Comparison of ENCODE assay signal across 1 cellular context in the genomic region with DNA sequence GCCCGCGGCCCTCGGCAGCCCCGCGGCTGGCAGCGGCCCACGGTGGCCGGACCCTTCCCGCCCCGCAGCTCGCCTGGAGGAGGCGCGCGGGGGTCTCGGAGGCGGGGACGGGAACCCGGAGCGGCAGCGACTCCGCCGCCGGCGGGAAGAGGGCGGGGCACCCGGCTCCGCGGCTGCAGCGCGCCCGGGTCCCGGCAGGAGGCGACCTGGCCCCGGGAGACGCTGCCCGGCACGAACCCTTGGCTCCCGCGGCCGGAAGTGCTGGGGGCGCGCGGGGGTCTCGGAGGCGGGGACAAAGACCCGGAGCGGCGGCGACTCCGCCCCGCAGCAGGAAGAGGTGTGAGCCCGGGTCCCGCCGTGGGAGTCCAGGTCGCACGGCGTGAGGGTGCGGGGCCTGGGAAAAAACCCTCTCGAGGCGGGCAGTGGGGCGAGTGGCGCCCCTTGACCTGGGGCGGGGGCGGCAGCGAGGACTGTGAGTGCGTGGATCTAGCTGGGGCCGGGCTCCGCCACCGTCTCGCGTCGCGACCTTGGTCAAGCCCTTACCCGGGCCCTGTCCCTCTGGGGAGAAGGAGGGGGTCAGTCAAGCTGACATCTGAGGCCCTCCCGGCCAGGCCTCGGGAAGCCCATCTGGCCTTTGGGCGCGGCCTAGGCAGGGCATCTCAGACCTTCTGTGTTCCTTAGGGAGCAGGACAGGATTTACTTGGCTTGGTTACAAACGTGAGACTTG.
A peak's percentile ranks its signal among the peaks of the same experiment; 100 is the strongest.
TF ChIP-seq lines count a peak whose summit lies in the region.

A gene (minus strand): TSS at position 151 of the 727 bp plus-strand sequence. CDS start 230 bp downstream, outside the sequence.

TF ChIP-seq in HepG2, 621 proteins besides CTCF, POLR2A, EP300 and RAD21 (continued from another document and continues in another):
- TF ChIP-seq, protein P1, sequence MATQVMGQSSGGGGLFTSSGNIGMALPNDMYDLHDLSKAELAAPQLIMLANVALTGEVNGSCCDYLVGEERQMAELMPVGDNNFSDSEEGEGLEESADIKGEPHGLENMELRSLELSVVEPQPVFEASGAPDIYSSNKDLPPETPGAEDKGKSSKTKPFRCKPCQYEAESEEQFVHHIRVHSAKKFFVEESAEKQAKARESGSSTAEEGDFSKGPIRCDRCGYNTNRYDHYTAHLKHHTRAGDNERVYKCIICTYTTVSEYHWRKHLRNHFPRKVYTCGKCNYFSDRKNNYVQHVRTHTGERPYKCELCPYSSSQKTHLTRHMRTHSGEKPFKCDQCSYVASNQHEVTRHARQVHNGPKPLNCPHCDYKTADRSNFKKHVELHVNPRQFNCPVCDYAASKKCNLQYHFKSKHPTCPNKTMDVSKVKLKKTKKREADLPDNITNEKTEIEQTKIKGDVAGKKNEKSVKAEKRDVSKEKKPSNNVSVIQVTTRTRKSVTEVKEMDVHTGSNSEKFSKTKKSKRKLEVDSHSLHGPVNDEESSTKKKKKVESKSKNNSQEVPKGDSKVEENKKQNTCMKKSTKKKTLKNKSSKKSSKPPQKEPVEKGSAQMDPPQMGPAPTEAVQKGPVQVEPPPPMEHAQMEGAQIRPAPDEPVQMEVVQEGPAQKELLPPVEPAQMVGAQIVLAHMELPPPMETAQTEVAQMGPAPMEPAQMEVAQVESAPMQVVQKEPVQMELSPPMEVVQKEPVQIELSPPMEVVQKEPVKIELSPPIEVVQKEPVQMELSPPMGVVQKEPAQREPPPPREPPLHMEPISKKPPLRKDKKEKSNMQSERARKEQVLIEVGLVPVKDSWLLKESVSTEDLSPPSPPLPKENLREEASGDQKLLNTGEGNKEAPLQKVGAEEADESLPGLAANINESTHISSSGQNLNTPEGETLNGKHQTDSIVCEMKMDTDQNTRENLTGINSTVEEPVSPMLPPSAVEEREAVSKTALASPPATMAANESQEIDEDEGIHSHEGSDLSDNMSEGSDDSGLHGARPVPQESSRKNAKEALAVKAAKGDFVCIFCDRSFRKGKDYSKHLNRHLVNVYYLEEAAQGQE (IDR thresholded peaks at IDR 0.05; ENCODE audit: borderline replicate concordance in 1 of 2, low read depth in 1 of 2, low read length in 2 of 2) = no peak
- TF ChIP-seq HIVEP1 (CRISPR knock-in tag; IDR thresholded peaks at IDR 0.05) (no peak), MAFF (IDR thresholded peaks at IDR 0.05; ENCODE audit: low read depth, low read length) (no peak), CBX2 (IDR thresholded peaks at IDR 0.05; ENCODE audit: low read depth, low read length) (no peak), CBX2 (CRISPR knock-in tag; IDR thresholded peaks at IDR 0.05; ENCODE audit: low read depth) (no peak), TSC22D2 (CRISPR knock-in tag; IDR thresholded peaks at IDR 0.05; ENCODE audit: borderline replicate concordance) (no peak), CREM (IDR thresholded peaks at IDR 0.05) (no peak), CREM (CRISPR knock-in tag; IDR thresholded peaks at IDR 0.05) (no peak), ZNF468 (CRISPR knock-in tag; IDR thresholded peaks at IDR 0.05) (0 out of 2 replicates have a peak, but pooled peaks have one; percentile 65), ZNF33B (CRISPR knock-in tag; IDR thresholded peaks at IDR 0.05) (0 out of 2 replicates have a peak, but pooled peaks have one; percentile 71), ZNF432 (CRISPR knock-in tag; IDR thresholded peaks at IDR 0.05; ENCODE audit: borderline replicate concordance) (no peak), ZNF350 (CRISPR knock-in tag; IDR thresholded peaks at IDR 0.05; ENCODE audit: borderline replicate concordance, low read depth) (peak; percentile 29; the same call in 1 of the 2 replicates), SNAI1 (CRISPR knock-in tag; IDR thresholded peaks at IDR 0.05; ENCODE audit: borderline replicate concordance) (no peak), IRX3 (CRISPR knock-in tag; IDR thresholded peaks at IDR 0.05; ENCODE audit: borderline replicate concordance, low read depth) (no peak), ZNF883 (CRISPR knock-in tag; IDR thresholded peaks at IDR 0.05; ENCODE audit: not compliant biosample characterization) (peak; percentile 42), ZSCAN30 (CRISPR knock-in tag; IDR thresholded peaks at IDR 0.05) (no peak), NBN (conservative IDR thresholded peaks at IDR 0.05) (no peak), WIZ (CRISPR knock-in tag; IDR thresholded peaks at IDR 0.05) (peak; percentile 38; the same call in 1 of the 2 replicates), ZFYVE20 (CRISPR knock-in tag; IDR thresholded peaks at IDR 0.05; ENCODE audit: borderline replicate concordance, low read depth) (0 out of 2 replicates have a peak, but pooled peaks have one; percentile 52)
- TF ChIP-seq, protein P2, sequence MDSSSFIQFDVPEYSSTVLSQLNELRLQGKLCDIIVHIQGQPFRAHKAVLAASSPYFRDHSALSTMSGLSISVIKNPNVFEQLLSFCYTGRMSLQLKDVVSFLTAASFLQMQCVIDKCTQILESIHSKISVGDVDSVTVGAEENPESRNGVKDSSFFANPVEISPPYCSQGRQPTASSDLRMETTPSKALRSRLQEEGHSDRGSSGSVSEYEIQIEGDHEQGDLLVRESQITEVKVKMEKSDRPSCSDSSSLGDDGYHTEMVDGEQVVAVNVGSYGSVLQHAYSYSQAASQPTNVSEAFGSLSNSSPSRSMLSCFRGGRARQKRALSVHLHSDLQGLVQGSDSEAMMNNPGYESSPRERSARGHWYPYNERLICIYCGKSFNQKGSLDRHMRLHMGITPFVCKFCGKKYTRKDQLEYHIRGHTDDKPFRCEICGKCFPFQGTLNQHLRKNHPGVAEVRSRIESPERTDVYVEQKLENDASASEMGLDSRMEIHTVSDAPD (CRISPR knock-in tag; IDR thresholded peaks at IDR 0.05) = no peak
- TF ChIP-seq, protein P3, sequence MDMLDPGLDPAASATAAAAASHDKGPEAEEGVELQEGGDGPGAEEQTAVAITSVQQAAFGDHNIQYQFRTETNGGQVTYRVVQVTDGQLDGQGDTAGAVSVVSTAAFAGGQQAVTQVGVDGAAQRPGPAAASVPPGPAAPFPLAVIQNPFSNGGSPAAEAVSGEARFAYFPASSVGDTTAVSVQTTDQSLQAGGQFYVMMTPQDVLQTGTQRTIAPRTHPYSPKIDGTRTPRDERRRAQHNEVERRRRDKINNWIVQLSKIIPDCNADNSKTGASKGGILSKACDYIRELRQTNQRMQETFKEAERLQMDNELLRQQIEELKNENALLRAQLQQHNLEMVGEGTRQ (IDR thresholded peaks at IDR 0.05; ENCODE audit: low read depth, low read length) = no peak
- TF ChIP-seq, protein P3 (CRISPR knock-in tag; IDR thresholded peaks at IDR 0.05; ENCODE audit: borderline replicate concordance) = no peak
- TF ChIP-seq, protein P4, sequence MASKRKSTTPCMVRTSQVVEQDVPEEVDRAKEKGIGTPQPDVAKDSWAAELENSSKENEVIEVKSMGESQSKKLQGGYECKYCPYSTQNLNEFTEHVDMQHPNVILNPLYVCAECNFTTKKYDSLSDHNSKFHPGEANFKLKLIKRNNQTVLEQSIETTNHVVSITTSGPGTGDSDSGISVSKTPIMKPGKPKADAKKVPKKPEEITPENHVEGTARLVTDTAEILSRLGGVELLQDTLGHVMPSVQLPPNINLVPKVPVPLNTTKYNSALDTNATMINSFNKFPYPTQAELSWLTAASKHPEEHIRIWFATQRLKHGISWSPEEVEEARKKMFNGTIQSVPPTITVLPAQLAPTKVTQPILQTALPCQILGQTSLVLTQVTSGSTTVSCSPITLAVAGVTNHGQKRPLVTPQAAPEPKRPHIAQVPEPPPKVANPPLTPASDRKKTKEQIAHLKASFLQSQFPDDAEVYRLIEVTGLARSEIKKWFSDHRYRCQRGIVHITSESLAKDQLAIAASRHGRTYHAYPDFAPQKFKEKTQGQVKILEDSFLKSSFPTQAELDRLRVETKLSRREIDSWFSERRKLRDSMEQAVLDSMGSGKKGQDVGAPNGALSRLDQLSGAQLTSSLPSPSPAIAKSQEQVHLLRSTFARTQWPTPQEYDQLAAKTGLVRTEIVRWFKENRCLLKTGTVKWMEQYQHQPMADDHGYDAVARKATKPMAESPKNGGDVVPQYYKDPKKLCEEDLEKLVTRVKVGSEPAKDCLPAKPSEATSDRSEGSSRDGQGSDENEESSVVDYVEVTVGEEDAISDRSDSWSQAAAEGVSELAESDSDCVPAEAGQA (IDR thresholded peaks at IDR 0.05; ENCODE audit: low read depth) = no peak
- TF ChIP-seq, protein P4 (CRISPR knock-in tag; IDR thresholded peaks at IDR 0.05; ENCODE audit: borderline replicate concordance) = peak; percentile 65; the same call in 1 of the 2 replicates
- TF ChIP-seq, protein P5, sequence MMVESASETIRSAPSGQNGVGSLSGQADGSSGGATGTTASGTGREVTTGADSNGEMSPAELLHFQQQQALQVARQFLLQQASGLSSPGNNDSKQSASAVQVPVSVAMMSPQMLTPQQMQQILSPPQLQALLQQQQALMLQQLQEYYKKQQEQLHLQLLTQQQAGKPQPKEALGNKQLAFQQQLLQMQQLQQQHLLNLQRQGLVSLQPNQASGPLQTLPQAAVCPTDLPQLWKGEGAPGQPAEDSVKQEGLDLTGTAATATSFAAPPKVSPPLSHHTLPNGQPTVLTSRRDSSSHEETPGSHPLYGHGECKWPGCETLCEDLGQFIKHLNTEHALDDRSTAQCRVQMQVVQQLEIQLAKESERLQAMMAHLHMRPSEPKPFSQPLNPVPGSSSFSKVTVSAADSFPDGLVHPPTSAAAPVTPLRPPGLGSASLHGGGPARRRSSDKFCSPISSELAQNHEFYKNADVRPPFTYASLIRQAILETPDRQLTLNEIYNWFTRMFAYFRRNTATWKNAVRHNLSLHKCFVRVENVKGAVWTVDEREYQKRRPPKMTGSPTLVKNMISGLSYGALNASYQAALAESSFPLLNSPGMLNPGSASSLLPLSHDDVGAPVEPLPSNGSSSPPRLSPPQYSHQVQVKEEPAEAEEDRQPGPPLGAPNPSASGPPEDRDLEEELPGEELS (CRISPR knock-in tag; IDR thresholded peaks at IDR 0.05) = peak; percentile 14; the same call in 1 of the 2 replicates
- TF ChIP-seq, protein P6, sequence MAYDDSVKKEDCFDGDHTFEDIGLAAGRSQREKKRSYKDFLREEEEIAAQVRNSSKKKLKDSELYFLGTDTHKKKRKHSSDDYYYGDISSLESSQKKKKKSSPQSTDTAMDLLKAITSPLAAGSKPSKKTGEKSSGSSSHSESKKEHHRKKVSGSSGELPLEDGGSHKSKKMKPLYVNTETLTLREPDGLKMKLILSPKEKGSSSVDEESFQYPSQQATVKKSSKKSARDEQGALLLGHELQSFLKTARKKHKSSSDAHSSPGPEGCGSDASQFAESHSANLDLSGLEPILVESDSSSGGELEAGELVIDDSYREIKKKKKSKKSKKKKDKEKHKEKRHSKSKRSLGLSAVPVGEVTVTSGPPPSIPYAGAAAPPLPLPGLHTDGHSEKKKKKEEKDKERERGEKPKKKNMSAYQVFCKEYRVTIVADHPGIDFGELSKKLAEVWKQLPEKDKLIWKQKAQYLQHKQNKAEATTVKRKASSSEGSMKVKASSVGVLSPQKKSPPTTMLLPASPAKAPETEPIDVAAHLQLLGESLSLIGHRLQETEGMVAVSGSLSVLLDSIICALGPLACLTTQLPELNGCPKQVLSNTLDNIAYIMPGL (CRISPR knock-in tag; IDR thresholded peaks at IDR 0.05; ENCODE audit: borderline replicate concordance in 1 of 2, low read depth in 1 of 2) = peak; percentile 69 to 83; a peak in 3 of 4 replicates
- TF ChIP-seq, protein P7, sequence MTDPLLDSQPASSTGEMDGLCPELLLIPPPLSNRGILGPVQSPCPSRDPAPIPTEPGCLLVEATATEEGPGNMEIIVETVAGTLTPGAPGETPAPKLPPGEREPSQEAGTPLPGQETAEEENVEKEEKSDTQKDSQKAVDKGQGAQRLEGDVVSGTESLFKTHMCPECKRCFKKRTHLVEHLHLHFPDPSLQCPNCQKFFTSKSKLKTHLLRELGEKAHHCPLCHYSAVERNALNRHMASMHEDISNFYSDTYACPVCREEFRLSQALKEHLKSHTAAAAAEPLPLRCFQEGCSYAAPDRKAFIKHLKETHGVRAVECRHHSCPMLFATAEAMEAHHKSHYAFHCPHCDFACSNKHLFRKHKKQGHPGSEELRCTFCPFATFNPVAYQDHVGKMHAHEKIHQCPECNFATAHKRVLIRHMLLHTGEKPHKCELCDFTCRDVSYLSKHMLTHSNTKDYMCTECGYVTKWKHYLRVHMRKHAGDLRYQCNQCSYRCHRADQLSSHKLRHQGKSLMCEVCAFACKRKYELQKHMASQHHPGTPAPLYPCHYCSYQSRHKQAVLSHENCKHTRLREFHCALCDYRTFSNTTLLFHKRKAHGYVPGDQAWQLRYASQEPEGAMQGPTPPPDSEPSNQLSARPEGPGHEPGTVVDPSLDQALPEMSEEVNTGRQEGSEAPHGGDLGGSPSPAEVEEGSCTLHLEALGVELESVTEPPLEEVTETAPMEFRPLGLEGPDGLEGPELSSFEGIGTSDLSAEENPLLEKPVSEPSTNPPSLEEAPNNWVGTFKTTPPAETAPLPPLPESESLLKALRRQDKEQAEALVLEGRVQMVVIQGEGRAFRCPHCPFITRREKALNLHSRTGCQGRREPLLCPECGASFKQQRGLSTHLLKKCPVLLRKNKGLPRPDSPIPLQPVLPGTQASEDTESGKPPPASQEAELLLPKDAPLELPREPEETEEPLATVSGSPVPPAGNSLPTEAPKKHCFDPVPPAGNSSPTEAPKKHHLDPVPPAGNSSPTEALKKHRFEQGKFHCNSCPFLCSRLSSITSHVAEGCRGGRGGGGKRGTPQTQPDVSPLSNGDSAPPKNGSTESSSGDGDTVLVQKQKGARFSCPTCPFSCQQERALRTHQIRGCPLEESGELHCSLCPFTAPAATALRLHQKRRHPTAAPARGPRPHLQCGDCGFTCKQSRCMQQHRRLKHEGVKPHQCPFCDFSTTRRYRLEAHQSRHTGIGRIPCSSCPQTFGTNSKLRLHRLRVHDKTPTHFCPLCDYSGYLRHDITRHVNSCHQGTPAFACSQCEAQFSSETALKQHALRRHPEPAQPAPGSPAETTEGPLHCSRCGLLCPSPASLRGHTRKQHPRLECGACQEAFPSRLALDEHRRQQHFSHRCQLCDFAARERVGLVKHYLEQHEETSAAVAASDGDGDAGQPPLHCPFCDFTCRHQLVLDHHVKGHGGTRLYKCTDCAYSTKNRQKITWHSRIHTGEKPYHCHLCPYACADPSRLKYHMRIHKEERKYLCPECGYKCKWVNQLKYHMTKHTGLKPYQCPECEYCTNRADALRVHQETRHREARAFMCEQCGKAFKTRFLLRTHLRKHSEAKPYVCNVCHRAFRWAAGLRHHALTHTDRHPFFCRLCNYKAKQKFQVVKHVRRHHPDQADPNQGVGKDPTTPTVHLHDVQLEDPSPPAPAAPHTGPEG (CRISPR knock-in tag; IDR thresholded peaks at IDR 0.05) = no peak
